Comparison of ENCODE assay signal across 5 cellular contexts in genomic region chr2:230761704-230762103, GRCh38.
"Had no signal": no experiment of that assay in that cellular context is flagged by ENCODE, and none has a peak within 500 bp of the region (broad histone marks: within the 10 kb centered on the region; RNA-seq: fewer than 3 reads in every experiment).

No MANE protein-coding gene starts in this region.

- H3K9me3 ChIP-seq: HAP-1 had no signal

- H2AFZ ChIP-seq: GM23248 had no signal

- H3K4me1 ChIP-seq: HAP-1 had no signal

- H3K27ac ChIP-seq: GM23248 had no signal

- DNase-seq: GOT3 had no signal

- H3K27ac Mint-ChIP-seq: HFFc6 had no signal

- H3K4me3 ChIP-seq: GM23248, HAP-1 had no signal

- H3K9me3 Mint-ChIP-seq: HFFc6, IgD-negative memory B cell had no signal

- H3K9ac ChIP-seq: GM23248 had no signal

- H3K4me3 Mint-ChIP-seq: HFFc6 had no signal

- H3K27me3 Mint-ChIP-seq: IgD-negative memory B cell had no signal
